ENCODE assay signal across 8 cellular contexts in genomic region chrX:16695079-16695676, GRCh38. TPM values are rescaled to one million over a fixed set of nuclear protein-coding genes. Genes with fewer than 3 reads are reported as not detected.
DNase-seq lines count a peak whose midpoint lies in the region; ATAC-seq and TF ChIP-seq lines count a peak whose summit lies in the region.

No MANE protein-coding gene starts in this region.

- no peak overlapping the region for H3K4me3 Mint-ChIP-seq in progenitor cell of endocrine pancreas (ENCODE audit: low read depth)

- peaks cover 49% of the 10 kb centered on the region for H3K36me3 Mint-ChIP-seq in progenitor cell of endocrine pancreas (ENCODE audit: insufficient read depth)

- ATAC-seq in PC-3 (peak; percentile 51), HG03039 (IDR thresholded peaks at IDR 0.05; ENCODE audit: unreplicated experiment) (no peak)

- no peaks in the 10 kb centered on the region for H4K20me1 ChIP-seq in PC-3 (ENCODE audit: low read length)

- H3K27ac Mint-ChIP-seq in progenitor cell of endocrine pancreas: peak overlapping the region; percentile 7

- CTCF ChIA-PET in PC-3 (lab: Charles Lee): interaction anchor here (0.6 kb wide), 1 partner anchor 902 kb away, joined by 4 read pairs; no protein-coding TSS in a partner anchor

- no peaks in the 10 kb centered on the region for H3K79me2 ChIP-seq in PC-3 (ENCODE audit: low read length)

- peaks cover 4% of the 10 kb centered on the region; the same call in 1 of the 2 replicates for H3K36me3 ChIP-seq in PC-3 (ENCODE audit: low read depth, low read length)

- DNase-seq in Daoy (ENCODE audit: low read depth) (peak; percentile 37), HCEC 1CT (peak; percentile 8), PC-3 (peak; percentile 75), foreskin fibroblast (peak; percentile 23 to 69), progenitor cell of endocrine pancreas (ENCODE audit: low spot score, unreplicated experiment) (peak; percentile 59), cortex of kidney (lab: John Stamatoyannopoulos, UW) (no peak)
- DNase-seq in activated T-helper 1 cell treated with anti-CD3 and anti-CD28 coated beads, Interleukin-2, amount 50 U/mL, for 16 hours (ENCODE audit: low read depth in 1 of 2, low spot score in 1 of 2): peak; percentile 20 to 38

- peak; percentile 85 for TF ChIP-seq CTCF in PC-3 (conservative IDR thresholded peaks at IDR 0.05; ENCODE audit: low read depth, low read length)
- peak; percentile 68 for TF ChIP-seq CTCF in foreskin fibroblast (IDR thresholded peaks at IDR 0.05; ENCODE audit: low read depth, low read length)
- TF ChIP-seq CTCF in progenitor cell of endocrine pancreas (IDR thresholded peaks at IDR 0.05; ENCODE audit: unreplicated experiment): peak; percentile 95

- no peaks in the 10 kb centered on the region for H3F3A ChIP-seq in PC-3 (ENCODE audit: low read length, unreplicated experiment)

- POLR2A ChIA-PET in PC-3 (lab: Charles Lee; ENCODE audit: unreplicated experiment): no interaction called here

- H2AFZ ChIP-seq in PC-3 (ENCODE audit: low read length): no peak overlapping the region

- no peaks in the 10 kb centered on the region for H3K9me3 Mint-ChIP-seq in progenitor cell of endocrine pancreas (ENCODE audit: low read depth)

- H3K9me3 ChIP-seq in PC-3 (ENCODE audit: low read length): no peaks in the 10 kb centered on the region

- H3K4me1 ChIP-seq in PC-3 (ENCODE audit: insufficient read depth, low read length): no peaks in the 10 kb centered on the region

- H3K9ac ChIP-seq in PC-3 (ENCODE audit: low read length): no peak overlapping the region

- no TSS peak for BruUV-seq in PC-3 (replicated peaks; lab: Mats Ljungman, UMichigan)

- H3K9me2 ChIP-seq in PC-3 (replicated peaks; ENCODE audit: low read length): no peaks in the 10 kb centered on the region

- H3K4me2 ChIP-seq in PC-3 (ENCODE audit: low read length): no peak overlapping the region

- peaks cover 5% of the 10 kb centered on the region for H3K4me1 Mint-ChIP-seq in progenitor cell of endocrine pancreas (ENCODE audit: low read depth)

- H3K27ac ChIP-seq in PC-3 (ENCODE audit: low read length): no peak overlapping the region

- H3K4me3 ChIP-seq in PC-3 (ENCODE audit: low read length) (no peak overlapping the region), foreskin fibroblast (ENCODE audit: low read depth in 1 of 2, low read length in 2 of 2) (no peak overlapping the region)

- intact Hi-C loops in PC-3 (cut with micrococcal nuclease): loop anchor here (2.0 kb wide), 1 partner anchor 1008 kb away; no protein-coding TSS in a partner anchor

- H3K27me3 ChIP-seq in PC-3 (ENCODE audit: low read length): no peaks in the 10 kb centered on the region

- H3K27me3 Mint-ChIP-seq in progenitor cell of endocrine pancreas: no peaks in the 10 kb centered on the region

RNA-seq across cellular contexts. Expression of gene CTPS2, which starts 17.3 kb away (rescaled TPM):
- total RNA-seq in Daoy (2014; rRNA removed; shearing (Covaris generic)): 9.0 and 11.9 TPM in 2 replicates
- total RNA-seq in PC-3 (2014; rRNA removed) (16.1 and 25.0 TPM in 2 replicates), progenitor cell of endocrine pancreas (110 and 111 TPM in 2 replicates)

RNA-seq across cellular contexts. Expression of gene SYAP1, which starts 24.2 kb away (rescaled TPM):
- 17.3 and 25.2 TPM in 2 replicates for total RNA-seq in Daoy (2014; rRNA removed; shearing (Covaris generic))
- total RNA-seq in PC-3 (2014; rRNA removed): 51.9 and 55.3 TPM in 2 replicates
- total RNA-seq in progenitor cell of endocrine pancreas: 59.0 and 61.3 TPM in 2 replicates

RNA-seq across cellular contexts. Expression of gene S100G, which starts 45.2 kb away (rescaled TPM):
- total RNA-seq in Daoy (2014; rRNA removed; shearing (Covaris generic)): not detected in 2 replicates
- total RNA-seq in PC-3 (2014; rRNA removed): not detected in 2 replicates
- total RNA-seq in progenitor cell of endocrine pancreas: not detected in 2 replicates
